Comparison of ENCODE assay signal across 10 cellular contexts in the genomic region with DNA sequence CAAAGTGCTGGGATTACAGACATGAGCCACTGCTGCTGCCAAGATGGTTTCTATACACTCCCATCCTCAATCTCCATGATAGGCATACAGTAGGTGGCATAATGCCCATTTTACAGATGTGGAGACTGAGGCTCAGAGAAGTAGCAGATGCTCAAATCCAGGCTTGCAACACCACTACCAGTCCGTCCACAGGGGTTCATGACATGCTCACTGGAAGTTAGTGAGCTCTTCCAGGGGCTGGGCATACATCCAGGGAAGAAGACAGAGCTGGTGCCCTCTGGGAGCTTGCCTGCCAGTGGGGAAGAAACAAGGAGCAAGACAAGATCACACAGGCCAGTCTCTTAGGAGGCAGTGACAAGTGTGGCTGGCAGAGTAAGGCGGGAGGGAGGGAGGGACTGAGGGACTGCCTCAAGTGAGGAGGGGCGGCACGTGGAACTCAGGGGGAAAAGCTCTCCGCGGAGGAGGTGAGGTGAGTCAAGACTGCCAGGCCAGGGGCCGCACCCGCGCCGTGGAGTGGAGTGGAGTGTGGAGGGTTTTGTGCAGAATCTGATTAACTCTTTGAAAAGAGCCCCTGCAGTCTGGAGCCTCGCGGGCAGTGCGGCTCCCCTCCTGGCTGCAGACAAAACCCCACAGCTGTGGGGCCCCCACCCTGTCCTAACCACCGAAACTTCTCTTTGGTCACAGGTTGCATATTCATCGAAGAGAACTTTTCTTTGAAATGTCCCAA. TPM values are rescaled to one million over a fixed set of nuclear protein-coding genes. Genes with fewer than 3 reads are reported as not detected.
A peak's percentile ranks its signal among the peaks of the same experiment; 100 is the strongest.
DNase-seq lines count a peak whose midpoint lies in the region; TF ChIP-seq lines count a peak whose summit lies in the region.
"Had no signal": no experiment of that assay in that cellular context is flagged by ENCODE, and none has a peak within 500 bp of the region (broad histone marks: within the 10 kb centered on the region; RNA-seq: fewer than 3 reads in every experiment).

No MANE protein-coding gene starts in this region.

- H3K36me3 Mint-ChIP-seq in activated CD4-positive, alpha-beta T cell treated with anti-CD3 and anti-CD28 coated beads, Interleukin-2, amount 10 ng/mL, durations not matched to agents 24 days and 14 days (ENCODE audit: low read depth): peaks cover 34% of the 10 kb centered on the region

- TF ChIP-seq CTCF in epithelial cell of esophagus (IDR thresholded peaks at IDR 0.05; ENCODE audit: insufficient read depth, low read depth, low read length, missing control alignments) (no peak), testis (IDR thresholded peaks at IDR 0.05) (no peak)

- H3K27me3 Mint-ChIP-seq in activated CD4-positive, alpha-beta T cell treated with anti-CD3 and anti-CD28 coated beads, Interleukin-2, amount 10 ng/mL, durations not matched to agents 24 days and 14 days: no peaks in the 10 kb centered on the region
- H3K27me3 Mint-ChIP-seq: central memory CD8-positive, alpha-beta T cell had no signal

- 44 to 49% methylated on average over 15 of the region's 15 CpGs for WGBS in testis, 2 donors

- no peaks in the 10 kb centered on the region for H3K9me3 ChIP-seq in testis

- peak overlapping the region in 1 of 2 donors; percentile 78 for H3K27ac ChIP-seq in testis

- no peak for TF ChIP-seq POLR2A in testis (IDR thresholded peaks at IDR 0.05)

- intact Hi-C loops in activated CD4-positive, alpha-beta T cell treated with anti-CD3 and anti-CD28 coated beads, Interleukin-2, amount 10 ng/mL, durations not matched to agents 24 days and 14 days (cut with micrococcal nuclease): no loop called here
- intact Hi-C loops in testis (cut with DNase I; ENCODE audit: low total_unique reads): no loop called here

- no peaks in the 10 kb centered on the region for H3K27me3 ChIP-seq in testis

- H3K9me3 Mint-ChIP-seq in activated CD4-positive, alpha-beta T cell treated with anti-CD3 and anti-CD28 coated beads, Interleukin-2, amount 10 ng/mL, durations not matched to agents 24 days and 14 days: no peaks in the 10 kb centered on the region
- H3K9me3 Mint-ChIP-seq: central memory CD8-positive, alpha-beta T cell had no signal

- no peaks in the 10 kb centered on the region for H3K36me3 ChIP-seq in testis (ENCODE audit: low read depth, missing control alignments)

- no peak overlapping the region for H3K4me3 Mint-ChIP-seq in activated CD4-positive, alpha-beta T cell treated with anti-CD3 and anti-CD28 coated beads, Interleukin-2, amount 10 ng/mL, durations not matched to agents 24 days and 14 days
- H3K4me3 Mint-ChIP-seq: central memory CD8-positive, alpha-beta T cell had no signal

- H3K4me1 ChIP-seq in testis: peaks cover 23% of the 10 kb centered on the region

- no peak for DNase-seq in activated CD4-positive, alpha-beta T cell treated with anti-CD3 and anti-CD28 coated beads, Interleukin-2, amount 10 ng/mL, durations not matched to agents 24 days and 14 days
- DNase-seq in activated CD4-positive, alpha-beta T cell treated with anti-CD3 and anti-CD28 coated beads for 1 hour: no peak
- DNase-seq in MV-4-11 (lab: John Stamatoyannopoulos, UW) (peak; percentile 35), epithelial cell of esophagus (ENCODE audit: low read depth) (peak; percentile 49), testis (no peak), NCI-H1417 treated with DMSO at 0.1 percent for 48 hours (lab: John Stamatoyannopoulos, UW) (no peak), activated gamma-delta T cell treated with Interleukin-2 at 50 U/mL for 16 hours (no peak)
- DNase-seq in activated CD8-positive, alpha-beta memory T cell treated with anti-CD3 and anti-CD28 coated beads, Interleukin-2, amount 50 U/mL, for 48 hours: no peak
- DNase-seq: left ventricle myocardium superior had no signal

- H3K27ac Mint-ChIP-seq in activated CD4-positive, alpha-beta T cell treated with anti-CD3 and anti-CD28 coated beads, Interleukin-2, amount 10 ng/mL, durations not matched to agents 24 days and 14 days: peak overlapping the region; percentile 61

- peaks cover 10% of the 10 kb centered on the region for H3K4me1 Mint-ChIP-seq in activated CD4-positive, alpha-beta T cell treated with anti-CD3 and anti-CD28 coated beads, Interleukin-2, amount 10 ng/mL, durations not matched to agents 24 days and 14 days

- H3K4me3 ChIP-seq in epithelial cell of esophagus (ENCODE audit: low read length) (no peak overlapping the region), testis (peak overlapping the region; percentile 37 to 58)

RNA-seq across cellular contexts. Expression of a gene that starts 27.9 kb away (rescaled TPM):
- total RNA-seq in activated CD4-positive, alpha-beta T cell treated with anti-CD3 and anti-CD28 coated beads, Interleukin-2, amount 10 ng/mL, durations not matched to agents 24 days and 14 days: 154 and 171 TPM in 2 replicates
- 100 to 1,000 TPM; 239 to 256 TPM for total RNA-seq in testis
- 142 TPM for polyA plus RNA-seq in testis (ENCODE audit: insufficient read depth, low read depth, low replicate concordance)

Comparison
In these comparisons a context has a peak if more than half of its experiments do, and no peak if none do; other contexts are left out.
1. DNase-seq: peak in MV-4-11 (single experiment) and epithelial cell of esophagus (single experiment); none in activated CD4-positive, alpha-beta T cell treated with anti-CD3 and anti-CD28 coated beads, Interleukin-2, amount 10 ng/mL, durations not matched to agents 24 days and 14 days (single experiment), activated CD4-positive, alpha-beta T cell treated with anti-CD3 and anti-CD28 coated beads for 1 hour (single experiment), testis (single experiment), activated CD8-positive, alpha-beta memory T cell treated with anti-CD3 and anti-CD28 coated beads, Interleukin-2, amount 50 U/mL, for 48 hours (single experiment), NCI-H1417 treated with DMSO at 0.1 percent for 48 hours (single experiment) and activated gamma-delta T cell treated with Interleukin-2 at 50 U/mL for 16 hours (single experiment).